8 cellular contexts compared by ENCODE assay signal in the genomic region with DNA sequence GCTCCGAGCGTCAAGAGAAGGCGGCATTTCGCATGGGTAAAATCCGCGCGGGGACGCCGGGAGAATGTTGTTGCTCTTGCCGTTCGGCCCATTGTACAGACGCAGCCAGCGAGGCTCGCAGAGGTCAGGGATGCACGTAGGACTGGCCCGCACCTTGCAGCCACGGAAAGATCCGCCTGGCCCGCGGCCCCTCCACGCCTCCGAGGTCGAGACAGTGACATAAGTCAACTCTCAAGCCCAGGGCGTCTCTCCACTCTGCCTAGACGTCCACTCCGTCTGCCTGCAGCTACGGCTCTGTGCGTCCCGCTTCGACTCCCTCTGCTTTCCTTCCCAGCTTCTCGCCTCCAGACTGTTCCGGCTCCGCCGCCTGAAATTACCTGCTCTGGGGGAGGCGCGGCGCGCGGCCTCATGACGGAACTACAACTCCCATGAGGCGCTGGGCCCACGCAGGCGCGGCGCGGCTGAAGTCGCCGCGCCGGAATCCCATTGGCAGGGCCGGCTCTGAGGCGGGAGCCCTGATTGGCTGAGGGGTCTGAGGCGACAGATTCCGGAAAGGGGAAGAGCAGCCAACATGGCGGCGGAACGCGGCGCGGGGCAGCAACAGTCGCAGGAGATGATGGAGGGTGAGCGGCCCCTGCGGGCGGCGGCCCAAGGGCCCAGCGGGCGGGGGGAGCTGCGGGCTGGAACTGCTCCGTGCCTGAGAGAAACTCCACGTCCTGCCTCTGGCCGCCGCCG. TPM values are rescaled to one million over a fixed set of nuclear protein-coding genes. Genes with fewer than 3 reads are reported as not detected.
DNase-seq lines count a peak whose midpoint lies in the region; ATAC-seq and TF ChIP-seq lines count a peak whose summit lies in the region.

Gene PPP1R7 (plus strand): TSS at position 543 of the 735 bp plus-strand sequence. CDS start 29 bp downstream, at position 572.

- H3K9me3 ChIP-seq in right atrium auricular region, result no peaks in the 10 kb centered on the region
- H3K9me3 ChIP-seq in vagina, result no peaks in the 10 kb centered on the region

- TF ChIP-seq POLR2A in vagina (IDR thresholded peaks at IDR 0.05), result peak in 1 of 2 donors; percentile 36

- ATAC-seq in GM18499 (IDR thresholded peaks at IDR 0.05; ENCODE audit: insufficient read depth, unreplicated experiment) (peak; percentile 48), HG02943 (IDR thresholded peaks at IDR 0.05; ENCODE audit: low read depth, unreplicated experiment) (peak; percentile 58)

- H3K4me1 ChIP-seq in right atrium auricular region, result peaks cover 0 to 22% of the 10 kb centered on the region in 2 donors
- peaks cover 27% of the 10 kb centered on the region for H3K4me1 ChIP-seq in vagina

- H3K27me3 ChIP-seq in right atrium auricular region (no peaks in the 10 kb centered on the region), vagina (no peaks in the 10 kb centered on the region)

- H3K27ac ChIP-seq in right atrium auricular region (peak within 1 kb of the TSS; percentile 82 to 84), vagina (peak within 1 kb of the TSS; percentile 73)

- H3K36me3 ChIP-seq in right atrium auricular region (no peaks in the 10 kb centered on the region), vagina (no peaks in the 10 kb centered on the region)

- H3K4me3 ChIP-seq in right atrium auricular region (peak within 1 kb of the TSS; percentile 100), vagina (peak within 1 kb of the TSS; percentile 94 to 100)

- TF ChIP-seq CTCF in right atrium auricular region (IDR thresholded peaks at IDR 0.05) (peak in 1 of 2 donors; percentile 33), vagina (IDR thresholded peaks at IDR 0.05) (no peak)

- intact Hi-C loops in T-helper 2 cell treated with Interferon-gamma antibody and Interleukin-4, amounts not matched to agents 100 ng/mL and 5 ng/mL, for 36 hours (cut with micrococcal nuclease), result loop anchor here (1.0 to 2.0 kb wide), 5 partner anchors 48 to 537 kb away; partner anchors contain the start of genes DTYMK, HDLBP, MTERF4 and SEPTIN2
- intact Hi-C loops in vagina (cut with DNase I), result no loop called here

- DNase-seq in NCI-H187 treated with DMSO at 0.1 percent for 48 hours (lab: John Stamatoyannopoulos, UW), result peak; percentile 51
- DNase-seq in anterior cingulate cortex (lab: John Stamatoyannopoulos, UW), result peak; percentile 68 to 97 (median 92)
- DNase-seq in right atrium auricular region (ENCODE audit: low spot score), result peak; percentile 97
- DNase-seq in putamen (ENCODE audit: low spot score), result peak; percentile 94
- peak in 1 of 2 donors; percentile 96 for DNase-seq in vagina (ENCODE audit: extremely low spot score in 2 of 2)

RNA-seq across cellular contexts. Expression of gene PPP1R7, which starts in this region (rescaled TPM):
- total RNA-seq in T-helper 2 cell treated with Interferon-gamma antibody and Interleukin-4, amounts not matched to agents 100 ng/mL and 5 ng/mL, for 36 hours, result 93.6 and 98.1 TPM in 2 replicates
- total RNA-seq in right atrium auricular region, result 10 to 100 TPM; 57.5 to 61.4 TPM
- 51.1 TPM for total RNA-seq in vagina
